11 cellular contexts compared by ENCODE assay signal in genomic region chr11:112302226-112302868, GRCh38. TPM values are rescaled to one million over a fixed set of nuclear protein-coding genes. Genes with fewer than 3 reads are reported as not detected.
DNase-seq lines count a peak whose midpoint lies in the region; ATAC-seq and TF ChIP-seq lines count a peak whose summit lies in the region.
"Had no signal": no experiment of that assay in that cellular context is flagged by ENCODE, and none has a peak within 500 bp of the region (broad histone marks: within the 10 kb centered on the region; RNA-seq: fewer than 3 reads in every experiment).

No MANE protein-coding gene starts in this region.

- CTCF ChIA-PET in activated naive CD4-positive, alpha-beta T cell treated with anti-CD3 and anti-CD28 coated beads, Interleukin-2, amount 10 ng/mL, durations not matched to agents 7 days and 5 days (lab: Charles Lee): interaction anchor here (1.0 kb wide), 2 partner anchors 22 to 283 kb away, joined by 3 read pairs; no protein-coding TSS in a partner anchor

- H3K36me3 ChIP-seq in HUES64 (ENCODE audit: insufficient read depth, low read length): no peaks in the 10 kb centered on the region
- no peaks in the 10 kb centered on the region for H3K36me3 ChIP-seq in right lobe of liver

- H3K27me3 ChIP-seq in HUES64 (ENCODE audit: insufficient read depth, low read length): no peaks in the 10 kb centered on the region
- no peaks in the 10 kb centered on the region for H3K27me3 ChIP-seq in right lobe of liver

- H3K27ac ChIP-seq in C4-2B (peak overlapping the region; percentile 36), HUES64 (ENCODE audit: low read depth, low read length) (peak overlapping the region; percentile 39; the same call in 1 of the 2 replicates), right lobe of liver (peak overlapping the region in 1 of 3 donors; percentile 59)

- TF ChIP-seq CTCF in C4-2B (conservative IDR thresholded peaks at IDR 0.05) (no peak), right lobe of liver (IDR thresholded peaks at IDR 0.05) (no peak), natural killer cell (IDR thresholded peaks at IDR 0.05) (no peak)

- 62% methylated on average over 5 of the region's 5 CpGs for WGBS in HUES64
- WGBS in right lobe of liver (ENCODE audit: insufficient coverage, low coverage, low lambda C conversion rate, missing lambda C conversion rate): 49% methylated on average over 5 of the region's 5 CpGs

- peaks cover 3% of the 10 kb centered on the region for H3K27me3 Mint-ChIP-seq in activated naive CD4-positive, alpha-beta T cell treated with anti-CD3 and anti-CD28 coated beads, Interleukin-2, amount 10 ng/mL, durations not matched to agents 7 days and 5 days
- no peaks in the 10 kb centered on the region for H3K27me3 Mint-ChIP-seq in natural killer cell (ENCODE audit: low read depth in 2 of 2)

- H3K4me1 ChIP-seq in HUES64 (ENCODE audit: insufficient read depth, low read length) (peaks cover 11% of the 10 kb centered on the region; the same call in 1 of the 2 replicates), right lobe of liver (peaks cover 0 to 12% (median 1%) of the 10 kb centered on the region in 4 donors)

- ATAC-seq in right lobe of liver (peak in 3 of 4 donors; percentile 37 to 74 (median 37)), natural killer cell (no peak)

- no peaks in the 10 kb centered on the region for H3K9me3 ChIP-seq in HUES64 (ENCODE audit: insufficient read depth, low read depth, low read length)
- H3K9me3 ChIP-seq in right lobe of liver: no peaks in the 10 kb centered on the region

- H3K9ac ChIP-seq in HUES64 (ENCODE audit: low read depth, low read length): peak overlapping the region; percentile 38; the same call in 1 of the 2 replicates

- peaks cover 32% of the 10 kb centered on the region for H3K4me1 Mint-ChIP-seq in activated naive CD4-positive, alpha-beta T cell treated with anti-CD3 and anti-CD28 coated beads, Interleukin-2, amount 10 ng/mL, durations not matched to agents 7 days and 5 days
- peaks cover 3 to 16% of the 10 kb centered on the region in 2 donors for H3K4me1 Mint-ChIP-seq in natural killer cell

- DNase-seq in amniotic epithelial cell (ENCODE audit: low read depth): peak; percentile 33
- DNase-seq in right lobe of liver: no peak
- DNase-seq in NCI-H187 treated with DMSO at 0.1 percent for 48 hours (lab: John Stamatoyannopoulos, UW): no peak
- no peak for DNase-seq in SW480 (ENCODE audit: low spot score)
- DNase-seq in activated naive CD4-positive, alpha-beta T cell treated with anti-CD3 and anti-CD28 coated beads, Interleukin-2, amount 10 ng/mL, durations not matched to agents 7 days and 5 days: no peak
- DNase-seq in natural killer cell: no peak
- DNase-seq: activated CD4-positive, alpha-beta T cell treated with anti-CD3 and anti-CD28 coated beads, Interleukin-2, amount 50 U/mL, for 1 hour; posterior cingulate gyrus had no signal

- no peak overlapping the region for H3K4me3 Mint-ChIP-seq in activated naive CD4-positive, alpha-beta T cell treated with anti-CD3 and anti-CD28 coated beads, Interleukin-2, amount 10 ng/mL, durations not matched to agents 7 days and 5 days
- H3K4me3 Mint-ChIP-seq in natural killer cell: no peak overlapping the region

- peaks cover 4% of the 10 kb centered on the region for H3K36me3 Mint-ChIP-seq in activated naive CD4-positive, alpha-beta T cell treated with anti-CD3 and anti-CD28 coated beads, Interleukin-2, amount 10 ng/mL, durations not matched to agents 7 days and 5 days
- H3K36me3 Mint-ChIP-seq in natural killer cell: no peaks in the 10 kb centered on the region

- TF ChIP-seq POLR2A in right lobe of liver (IDR thresholded peaks at IDR 0.05): no peak

- H3K27ac Mint-ChIP-seq in activated naive CD4-positive, alpha-beta T cell treated with anti-CD3 and anti-CD28 coated beads, Interleukin-2, amount 10 ng/mL, durations not matched to agents 7 days and 5 days: no peak overlapping the region
- no peak overlapping the region for H3K27ac Mint-ChIP-seq in natural killer cell

- no peak overlapping the region for H3K4me3 ChIP-seq in HUES64 (ENCODE audit: low read length)
- H3K4me3 ChIP-seq in right lobe of liver: no peak overlapping the region

- intact Hi-C loops in right lobe of liver (cut with DNase I): no loop called here
- intact Hi-C loops in natural killer cell (cut with micrococcal nuclease): no loop called here

- H3K9me3 Mint-ChIP-seq in activated naive CD4-positive, alpha-beta T cell treated with anti-CD3 and anti-CD28 coated beads, Interleukin-2, amount 10 ng/mL, durations not matched to agents 7 days and 5 days: no peaks in the 10 kb centered on the region
- no peaks in the 10 kb centered on the region for H3K9me3 Mint-ChIP-seq in natural killer cell

RNA-seq across cellular contexts. Expression of gene PLET1, which starts 41.7 kb away (rescaled TPM):
- not detected for polyA plus RNA-seq in HUES64 (2013, experiment 1 of 2)
- not detected for polyA plus RNA-seq in HUES64 (2013, experiment 2 of 2)
- total RNA-seq in right lobe of liver (not detected), natural killer cell (not detected)
- total RNA-seq: bronchial epithelial cell had no signal

Comparison
In these comparisons a context has a peak if more than half of its experiments do, and no peak if none do; other contexts are left out.
1. ATAC-seq: peak in right lobe of liver (3 of 4); none in natural killer cell (0 of 3).